ENCODE assay signal across 8 cellular contexts in genomic region chr12:9167345-9167744, GRCh38. TPM values are rescaled to one million over a fixed set of nuclear protein-coding genes. Genes with fewer than 3 reads are reported as not detected.
"Had no signal": no experiment of that assay in that cellular context is flagged by ENCODE, and none has a peak within 500 bp of the region (broad histone marks: within the 10 kb centered on the region; RNA-seq: fewer than 3 reads in every experiment).

No MANE protein-coding gene starts in this region.

RNA-seq across cellular contexts. Expression of gene PZP, which starts 40.9 kb away (rescaled TPM):
- total RNA-seq: body of pancreas; epithelial cell of proximal tubule; fibroblast of lung; foreskin keratinocyte; naive thymus-derived CD4-positive, alpha-beta T cell; osteoblast; right atrium auricular region; transverse colon had no signal
- polyA plus RNA-seq: fibroblast of lung; foreskin keratinocyte; naive thymus-derived CD4-positive, alpha-beta T cell had no signal

RNA-seq across cellular contexts. Expression of gene A2M, which starts 51.6 kb away (rescaled TPM):
- total RNA-seq: foreskin keratinocyte had no signal
